20 cellular contexts compared by ENCODE assay signal in genomic region chr12:89475203-89475990, GRCh38. TPM values are rescaled to one million over a fixed set of nuclear protein-coding genes. Genes with fewer than 3 reads are reported as not detected.
DNase-seq lines count a peak whose midpoint lies in the region; ATAC-seq and FAIRE-seq lines count a peak whose summit lies in the region.
"Had no signal": no experiment of that assay in that cellular context is flagged by ENCODE, and none has a peak within 500 bp of the region (broad histone marks: within the 10 kb centered on the region; RNA-seq: fewer than 3 reads in every experiment).

No MANE protein-coding gene starts in this region.

- H3K36me3 Mint-ChIP-seq in central memory CD8-positive, alpha-beta T cell (ENCODE audit: insufficient read depth), result peaks cover 1% of the 10 kb centered on the region

- no peaks in the 10 kb centered on the region for H3K9me3 Mint-ChIP-seq in central memory CD8-positive, alpha-beta T cell
- H3K9me3 Mint-ChIP-seq: activated B cell treated with CpG ODN at 0.5 μM for 24 hours, nephron had no signal

- peak overlapping the region; percentile 7 for H3K27ac Mint-ChIP-seq in central memory CD8-positive, alpha-beta T cell (ENCODE audit: low read depth)
- H3K27ac Mint-ChIP-seq: activated B cell treated with CpG ODN at 0.5 μM for 24 hours, nephron had no signal

- peak; percentile 76 for DNase-seq in ELR (ENCODE audit: low read depth)
- DNase-seq in central memory CD8-positive, alpha-beta T cell (ENCODE audit: low spot score in 2 of 2), result no peak
- DNase-seq in activated CD4-positive, CD25-positive, alpha-beta regulatory T cell (lab: John Stamatoyannopoulos, UW), result no peak
- no peak for DNase-seq in frontal cortex (ENCODE audit: low spot score in 2 of 2)
- DNase-seq in DMS53 treated with DMSO at 0.1 percent for 48 hours (lab: John Stamatoyannopoulos, UW; ENCODE audit: unreplicated experiment), result no peak
- DNase-seq in NCI-H187 treated with DMSO at 0.1 percent for 48 hours (lab: John Stamatoyannopoulos, UW), result no peak
- DNase-seq: activated B cell treated with CpG ODN at 0.5 μM for 24 hours; activated T-cell treated with anti-CD3 and anti-CD28 coated beads, Interleukin-2, amount 50 U/mL, for 1 hour; amygdala; BE2C; erythroblast; hippocampal formation; left ventricle myocardium inferior; Peyer's patch; retina had no signal

- ATAC-seq in GM21367 (IDR thresholded peaks at IDR 0.05; ENCODE audit: unreplicated experiment), result peak; percentile 48
- peak; percentile 40 for ATAC-seq in HG03045 (IDR thresholded peaks at IDR 0.05; ENCODE audit: unreplicated experiment)
- ATAC-seq in central memory CD8-positive, alpha-beta T cell (replicated peaks; ENCODE audit: extremely low read depth, poor library complexity, severe bottlenecking), result no peak

- FAIRE-seq in frontal cortex (lab: Jason Lieb, UNC), result no peak
- FAIRE-seq: colon, urothelium cell line had no signal

- H3K4me3 Mint-ChIP-seq in central memory CD8-positive, alpha-beta T cell, result no peak overlapping the region
- H3K4me3 Mint-ChIP-seq: activated B cell treated with CpG ODN at 0.5 μM for 24 hours, nephron had no signal

- no peaks in the 10 kb centered on the region for H3K27me3 Mint-ChIP-seq in central memory CD8-positive, alpha-beta T cell
- H3K27me3 Mint-ChIP-seq: activated B cell treated with CpG ODN at 0.5 μM for 24 hours had no signal

- peaks cover 29% of the 10 kb centered on the region for H3K4me1 Mint-ChIP-seq in central memory CD8-positive, alpha-beta T cell
- H3K4me1 Mint-ChIP-seq: nephron had no signal

RNA-seq across cellular contexts. Expression of gene GALNT4, which starts 49.2 kb away (rescaled TPM):
- 3.3 TPM for total RNA-seq in frontal cortex

RNA-seq across cellular contexts. Expression of gene POC1B, which starts 50.5 kb away (rescaled TPM):
- total RNA-seq in frontal cortex, result 93.8 TPM
